ENCODE assay signal across 9 cellular contexts in genomic region chr2:134207589-134208209, GRCh38. TPM values are rescaled to one million over a fixed set of nuclear protein-coding genes. Genes with fewer than 3 reads are reported as not detected.
DNase-seq lines count a peak whose midpoint lies in the region; ATAC-seq and TF ChIP-seq lines count a peak whose summit lies in the region.
"Had no signal": no experiment of that assay in that cellular context is flagged by ENCODE, and none has a peak within 500 bp of the region (broad histone marks: within the 10 kb centered on the region; RNA-seq: fewer than 3 reads in every experiment).

No MANE protein-coding gene starts in this region.

- H3K4me3 ChIP-seq in Caco-2 (ENCODE audit: low read depth, low read length), result no peak overlapping the region
- H3K4me3 ChIP-seq: SK-N-MC had no signal

- H3K36me3 ChIP-seq in Caco-2 (ENCODE audit: control insufficient read depth, insufficient read depth, low read length), result no peaks in the 10 kb centered on the region

- H3K9me3 ChIP-seq in Caco-2, result no peaks in the 10 kb centered on the region

- no TSS peak for BruUV-seq in Caco-2 (replicated peaks; lab: Mats Ljungman, UMichigan)

- H3K4me1 Mint-ChIP-seq in Caco-2 (ENCODE audit: low read depth, unreplicated experiment) (no peaks in the 10 kb centered on the region), WTC11 (peaks cover 12% of the 10 kb centered on the region)
- no peaks in the 10 kb centered on the region for H3K4me1 Mint-ChIP-seq in stimulated activated effector memory CD8-positive, alpha-beta T cell treated with anti-CD3 and anti-CD28 coated beads, Interleukin-12 subunit alpha, Interleukin-12 subunit beta, amount 100 ng/mL, for 72 hours

- H3K9me3 Mint-ChIP-seq in Caco-2 (ENCODE audit: unreplicated experiment) (no peaks in the 10 kb centered on the region), WTC11 (no peaks in the 10 kb centered on the region)
- no peaks in the 10 kb centered on the region for H3K9me3 Mint-ChIP-seq in stimulated activated effector memory CD8-positive, alpha-beta T cell treated with anti-CD3 and anti-CD28 coated beads, Interleukin-12 subunit alpha, Interleukin-12 subunit beta, amount 100 ng/mL, for 72 hours

- H3K27ac Mint-ChIP-seq in Caco-2 (ENCODE audit: unreplicated experiment), result no peak overlapping the region
- H3K27ac Mint-ChIP-seq in WTC11, result no peak overlapping the region
- H3K27ac Mint-ChIP-seq in stimulated activated effector memory CD8-positive, alpha-beta T cell treated with anti-CD3 and anti-CD28 coated beads, Interleukin-12 subunit alpha, Interleukin-12 subunit beta, amount 100 ng/mL, for 72 hours, result no peak overlapping the region

- H3K4me3 Mint-ChIP-seq in Caco-2 (ENCODE audit: unreplicated experiment) (no peak overlapping the region), WTC11 (no peak overlapping the region)
- H3K4me3 Mint-ChIP-seq in stimulated activated effector memory CD8-positive, alpha-beta T cell treated with anti-CD3 and anti-CD28 coated beads, Interleukin-12 subunit alpha, Interleukin-12 subunit beta, amount 100 ng/mL, for 72 hours, result no peak overlapping the region

- H3K27me3 ChIP-seq in Caco-2 (replicated peaks; ENCODE audit: control insufficient read depth, insufficient read depth, low read length), result no peaks in the 10 kb centered on the region

- DNase-seq in Caco-2, result peak; percentile 42 to 62
- peak; percentile 66 for DNase-seq in WTC11 (ENCODE audit: low spot score)
- peak; percentile 61 for DNase-seq in central memory CD4-positive, alpha-beta T cell
- DNase-seq in lung microvascular endothelial cell (ENCODE audit: low read depth in 2 of 2), result peak; percentile 81 to 84
- peak in 1 of 2 donors; percentile 67 for DNase-seq in stimulated activated effector memory CD8-positive, alpha-beta T cell treated with anti-CD3 and anti-CD28 coated beads, Interleukin-12 subunit alpha, Interleukin-12 subunit beta, amount 100 ng/mL, for 72 hours (ENCODE audit: low spot score in 2 of 2)
- DNase-seq in NCI-H1436 treated with DMSO at 0.1 percent for 48 hours (lab: John Stamatoyannopoulos, UW), result no peak

- POLR2A ChIA-PET in Caco-2 (lab: Charles Lee), result no interaction called here
- POLR2A ChIA-PET in WTC11 (lab: Charles Lee), result interaction anchor here (3.1 kb wide), 1 partner anchor 88 kb away, joined by 17 read pairs; no protein-coding TSS in a partner anchor

- peaks cover 2% of the 10 kb centered on the region; the same call in 1 of the 2 replicates for H3K4me1 ChIP-seq in Caco-2

- peak; percentile 76 for ATAC-seq in GM21367 (IDR thresholded peaks at IDR 0.05; ENCODE audit: unreplicated experiment)
- peak; percentile 83 for ATAC-seq in WTC11
- peak; percentile 86 for ATAC-seq in stimulated activated effector memory CD8-positive, alpha-beta T cell treated with anti-CD3 and anti-CD28 coated beads, Interleukin-12 subunit alpha, Interleukin-12 subunit beta, amount 100 ng/mL, for 72 hours

- H3K36me3 Mint-ChIP-seq in Caco-2 (ENCODE audit: insufficient read depth, unreplicated experiment) (no peaks in the 10 kb centered on the region), WTC11 (no peaks in the 10 kb centered on the region)
- H3K36me3 Mint-ChIP-seq in stimulated activated effector memory CD8-positive, alpha-beta T cell treated with anti-CD3 and anti-CD28 coated beads, Interleukin-12 subunit alpha, Interleukin-12 subunit beta, amount 100 ng/mL, for 72 hours, result no peaks in the 10 kb centered on the region

- CTCF ChIA-PET in Caco-2 (lab: Charles Lee) (interaction anchor here (1.0 to 2.7 kb wide), 3 partner anchors 88 to 89 kb away, joined by 4 to 13 read pairs (median 5); no protein-coding TSS in a partner anchor), WTC11 (lab: Charles Lee) (interaction anchor here (0.7 to 8.0 kb wide), 8 partner anchors 9 to 321 kb away, joined by 3 to 116 read pairs (median 6); no protein-coding TSS in a partner anchor)

- H3K27me3 Mint-ChIP-seq in Caco-2 (ENCODE audit: insufficient read depth, unreplicated experiment) (no peaks in the 10 kb centered on the region), WTC11 (ENCODE audit: low read depth) (no peaks in the 10 kb centered on the region)

- TF ChIP-seq CTCF in Caco-2 (IDR thresholded peaks at IDR 0.05; ENCODE audit: insufficient read depth in 1 of 2, low read depth in 1 of 2, low read length in 1 of 2, severe bottlenecking in 1 of 2, unreplicated experiment in 1 of 2) (peak; percentile 67 to 78), LNCAP (IDR thresholded peaks at IDR 0.05) (peak; percentile 40; the same call in 1 of the 2 replicates), WTC11 (IDR thresholded peaks at IDR 0.05) (peak; percentile 56)

- intact Hi-C loops in Caco-2 (cut with micrococcal nuclease; ENCODE audit: unreplicated experiment), result loop anchor here (5.0 kb wide), 2 partner anchors 90 to 320 kb away; no protein-coding TSS in a partner anchor

TF ChIP-seq in WTC11, 78 proteins besides CTCF, POLR2A, EP300 and RAD21:
- TF ChIP-seq ZNF532 (CRISPR knock-in tag; IDR thresholded peaks at IDR 0.05; ENCODE audit: borderline replicate concordance) (no peak), ZBTB21 (CRISPR knock-in tag; IDR thresholded peaks at IDR 0.05; ENCODE audit: borderline replicate concordance) (no peak), PRDM15 (CRISPR knock-in tag; IDR thresholded peaks at IDR 0.05) (no peak), GTF2I (CRISPR knock-in tag; conservative IDR thresholded peaks at IDR 0.05) (no peak), CREB1 (CRISPR knock-in tag; IDR thresholded peaks at IDR 0.05) (no peak), E2F4 (CRISPR knock-in tag; IDR thresholded peaks at IDR 0.05; ENCODE audit: borderline replicate concordance, low read depth) (no peak)

RNA-seq across cellular contexts. Expression of gene MGAT5, which starts 46.2 kb away (rescaled TPM):
- total RNA-seq in Caco-2 (2022) (21.7 and 22.1 TPM in 2 replicates), WTC11 (2021) (43.6 to 52.4 TPM (median 47.7 TPM) in 3 replicates), lung microvascular endothelial cell (68.0 and 158 TPM in 2 replicates)
